Comparison of ENCODE assay signal across 19 cellular contexts in genomic region chr1:1609822-1610485, GRCh38. TPM values are rescaled to one million over a fixed set of nuclear protein-coding genes. Genes with fewer than 3 reads are reported as not detected.
DNase-seq lines count a peak whose midpoint lies in the region; ATAC-seq, FAIRE-seq and TF ChIP-seq lines count a peak whose summit lies in the region.
"Had no signal": no experiment of that assay in that cellular context is flagged by ENCODE, and none has a peak within 500 bp of the region (broad histone marks: within the 10 kb centered on the region; RNA-seq: fewer than 3 reads in every experiment).

No MANE protein-coding gene starts in this region.

- H3K4me1 ChIP-seq in breast epithelium (peaks cover 7 to 8% of the 10 kb centered on the region in 2 donors), mammary epithelial cell (ENCODE audit: insufficient read depth, low read length) (peaks cover 8% of the 10 kb centered on the region), left lung (peaks cover 20 to 37% of the 10 kb centered on the region in 2 donors), upper lobe of right lung (peaks cover 21% of the 10 kb centered on the region), HepG2 (ENCODE audit: insufficient read depth, low read length) (peaks cover 35% of the 10 kb centered on the region)

- CTCF ChIA-PET in mammary epithelial cell (lab: Charles Lee; ENCODE audit: low non-redundant PET) = no interaction called here
- CTCF ChIA-PET in HepG2 (lab: Yijun Ruan, JAX; ENCODE audit: low intra/inter-chr PET ratio, low total read pairs) = no interaction called here

- H4K20me1 ChIP-seq in mammary epithelial cell (ENCODE audit: insufficient read depth, low read length) = no peaks in the 10 kb centered on the region
- H4K20me1 ChIP-seq in HepG2 (ENCODE audit: insufficient read depth, low read length) = peaks cover 1% of the 10 kb centered on the region; the same call in 1 of the 2 replicates

- in situ Hi-C loops in mammary epithelial cell (cut with MboI; ENCODE audit: low sequenced_read_pairs in 2 of 2) (no loop called here), SK-MEL-5 (cut with HindIII; ENCODE audit: low pct_unique_long_range_greater_than_20kb, low sequenced_read_pairs) (no loop called here), HepG2 (cut with HindIII; ENCODE audit: extremely low pct_ligation_motif_present, low pct_unique_long_range_greater_than_20kb) (no loop called here)

- DNase-seq in breast epithelium (ENCODE audit: low spot score in 2 of 2) (no peak), mammary epithelial cell (no peak), SK-MEL-5 (ENCODE audit: low read depth, low spot score) (peak; percentile 35), left lung (peak; percentile 10 to 30), upper lobe of right lung (no peak), SHP77 (lab: John Stamatoyannopoulos, UW) (no peak), HepG2 (ENCODE audit: low spot score) (no peak)
- DNase-seq: GDM1, GOT3, Karpas-422, NCI-H187 treated with DMSO at 0.1 percent for 48 hours, NCI-H446, NCI-H69, PC-3, SK-N-SH had no signal

- dilution Hi-C loops in mammary epithelial cell (cut with HindIII; ENCODE audit: low sequenced_read_pairs) = loop anchor here (10.0 kb wide), 3 partner anchors 235 to 385 kb away; partner anchors contain the start of gene AURKAIP1

- peak overlapping the region; percentile 21 to 68 for H3K27ac ChIP-seq in breast epithelium
- no peak overlapping the region for H3K27ac ChIP-seq in mammary epithelial cell (ENCODE audit: insufficient read depth, low read depth, low read length)
- peak overlapping the region; percentile 68 to 85 for H3K27ac ChIP-seq in left lung
- peak overlapping the region; percentile 78 for H3K27ac ChIP-seq in upper lobe of right lung
- no peak overlapping the region for H3K27ac ChIP-seq in HepG2 (ENCODE audit: extremely low read length, insufficient read depth, low read length)
- H3K27ac ChIP-seq: 22Rv1, BLaER1 had no signal

- no peak for TF ChIP-seq POLR2A in breast epithelium (IDR thresholded peaks at IDR 0.05)
- TF ChIP-seq POLR2A in HepG2 (IDR thresholded peaks at IDR 0.05; ENCODE audit: insufficient read depth in 1 of 2, low read depth in 2 of 2, low read length in 2 of 2) = no peak

- H3K36me3 ChIP-seq in breast epithelium (no peaks in the 10 kb centered on the region), mammary epithelial cell (ENCODE audit: insufficient read depth, low read length) (no peaks in the 10 kb centered on the region), left lung (no peaks in the 10 kb centered on the region), upper lobe of right lung (no peaks in the 10 kb centered on the region), HepG2 (replicated peaks in 1 of 2; ENCODE audit: control insufficient read depth in 1 of 2, insufficient read depth in 2 of 2, low read length in 2 of 2) (no peaks in the 10 kb centered on the region)
- H3K36me3 ChIP-seq: BLaER1 had no signal

- H3K27me3 ChIP-seq in breast epithelium = no peaks in the 10 kb centered on the region
- no peaks in the 10 kb centered on the region for H3K27me3 ChIP-seq in mammary epithelial cell (ENCODE audit: insufficient read depth, low read length)
- H3K27me3 ChIP-seq in left lung = no peaks in the 10 kb centered on the region
- H3K27me3 ChIP-seq in upper lobe of right lung = no peaks in the 10 kb centered on the region
- no peaks in the 10 kb centered on the region; a peak in 3 of 5 replicates for H3K27me3 ChIP-seq in HepG2 (ENCODE audit: control insufficient read depth in 1 of 2, insufficient read depth in 2 of 2, low read length in 2 of 2)
- H3K27me3 ChIP-seq: BLaER1 had no signal

- H3K79me2 ChIP-seq in mammary epithelial cell (ENCODE audit: insufficient read depth, low read length) (peaks cover 17% of the 10 kb centered on the region), HepG2 (ENCODE audit: insufficient read depth, low read length) (peaks cover 3% of the 10 kb centered on the region)

- no peak for TF ChIP-seq RAD21 in HepG2 (CRISPR knock-in tag; IDR thresholded peaks at IDR 0.05)

- TF ChIP-seq CTCF in breast epithelium (IDR thresholded peaks at IDR 0.05) (no peak), mammary epithelial cell (conservative IDR thresholded peaks at IDR 0.05 in 1 of 2, IDR thresholded peaks at IDR 0.05 in 1 of 2; ENCODE audit: extremely low read depth in 1 of 2, insufficient read depth in 1 of 2, low read depth in 1 of 2, low read length in 2 of 2) (no peak), left lung (IDR thresholded peaks at IDR 0.05) (no peak), upper lobe of right lung (IDR thresholded peaks at IDR 0.05) (no peak), HepG2 (CRISPR knock-in tag; IDR thresholded peaks at IDR 0.05) (no peak)

- POLR2A ChIA-PET in HepG2 (lab: Yijun Ruan, JAX) = no interaction called here

- H3K4me3 ChIP-seq in breast epithelium (no peak overlapping the region), mammary epithelial cell (replicated peaks in 1 of 3; ENCODE audit: insufficient read depth in 1 of 3, low read depth in 2 of 3, low read length in 3 of 3) (no peak overlapping the region), left lung (no peak overlapping the region), upper lobe of right lung (no peak overlapping the region), HepG2 (replicated peaks in 1 of 3; ENCODE audit: insufficient read depth in 1 of 3, low read depth in 2 of 3, low read length in 3 of 3) (no peak overlapping the region)
- H3K4me3 ChIP-seq: BLaER1, GM12878 had no signal

- 84% methylated on average over 11 of the region's 12 CpGs for WGBS in mammary epithelial cell (ENCODE audit: low coverage, missing lambda C conversion rate)
- WGBS in HepG2 (ENCODE audit: low lambda C conversion rate) = 87% methylated on average over 11 of the region's 12 CpGs

- H3K9me3 ChIP-seq in breast epithelium = no peaks in the 10 kb centered on the region
- no peaks in the 10 kb centered on the region for H3K9me3 ChIP-seq in mammary epithelial cell (replicated peaks; ENCODE audit: insufficient read depth, low read length)
- no peaks in the 10 kb centered on the region for H3K9me3 ChIP-seq in left lung
- H3K9me3 ChIP-seq in upper lobe of right lung = no peaks in the 10 kb centered on the region
- no peaks in the 10 kb centered on the region for H3K9me3 ChIP-seq in HepG2 (ENCODE audit: low read length)
- H3K9me3 ChIP-seq: BLaER1, SK-N-SH had no signal

- H3K4me2 ChIP-seq in mammary epithelial cell (ENCODE audit: insufficient read depth, low read depth, low read length) (no peak overlapping the region), HepG2 (ENCODE audit: low read depth, low read length) (no peak overlapping the region)
- H3K4me2 ChIP-seq: BLaER1, SK-N-SH had no signal

- H2AFZ ChIP-seq in mammary epithelial cell (ENCODE audit: low read depth, low read length) (no peak overlapping the region), HepG2 (ENCODE audit: low read length) (no peak overlapping the region)

- no peak overlapping the region for H3K9ac ChIP-seq in mammary epithelial cell (ENCODE audit: insufficient read depth, low read length)
- H3K9ac ChIP-seq in HepG2 (ENCODE audit: insufficient read depth, low read depth, low read length) = no peak overlapping the region
- H3K9ac ChIP-seq: BLaER1, SK-N-SH had no signal

- TF ChIP-seq EP300 in HepG2 (IDR thresholded peaks at IDR 0.05; ENCODE audit: low read depth in 2 of 2, low read length in 2 of 2) = no peak
- no peak for TF ChIP-seq EP300 in HepG2 (CRISPR knock-in tag; IDR thresholded peaks at IDR 0.05; ENCODE audit: borderline replicate concordance)

- BruUV-seq in mammary epithelial cell (replicated peaks; lab: Mats Ljungman, UMichigan) (no TSS peak), HepG2 (replicated peaks; lab: Mats Ljungman, UMichigan) (no TSS peak)

- no peak for FAIRE-seq in HepG2 (lab: Jason Lieb, UNC)
- FAIRE-seq: GM12878 had no signal

- intact Hi-C loops in breast epithelium (cut with DNase I; ENCODE audit: low total_unique reads) (no loop called here), mammary epithelial cell (cut with micrococcal nuclease) (no loop called here), left lung (cut with DNase I) (no loop called here), upper lobe of right lung (cut with DNase I) (no loop called here), HepG2 (cut with micrococcal nuclease; ENCODE audit: unreplicated experiment) (loop anchor here (5.0 kb wide), 1 partner anchor 33 kb away; no protein-coding TSS in a partner anchor)

- ATAC-seq in left lung (no peak), upper lobe of right lung (no peak), HepG2 (no peak), HG02840 (IDR thresholded peaks at IDR 0.05; ENCODE audit: low FRiP score, unreplicated experiment) (no peak)
- ATAC-seq: GM12878, PC-3 had no signal

RNA-seq across cellular contexts. Expression of gene MIB2, which starts 5.3 kb away (rescaled TPM):
- 10 to 100 TPM; 32.0 to 69.5 (median 48.9) TPM for total RNA-seq in breast epithelium
- 10 to 100 TPM; 44.8 to 48.5 TPM for total RNA-seq in mammary epithelial cell
- 10.0 TPM for polyA plus RNA-seq in mammary epithelial cell
- 2.8 TPM for polyA minus RNA-seq in mammary epithelial cell
- total RNA-seq in SK-MEL-5 (2014; rRNA removed; shearing (Covaris generic)) = 17.8 and 22.7 TPM in 2 replicates
- polyA plus RNA-seq in SK-MEL-5 (2015; cell fraction: cytosol; rRNA removed) = 20.1 and 25.0 TPM in 2 replicates
- polyA plus RNA-seq in SK-MEL-5 (2015; cell fraction: nucleus; rRNA removed) = 171 and 241 TPM in 2 replicates
- total RNA-seq in left lung = 10 to 100 TPM; 55.3 to 73.5 TPM
- 88.7 TPM for total RNA-seq in upper lobe of right lung
- 10.3 and 30.4 TPM in 2 replicates for total RNA-seq in HepG2 (2016; rRNA removed; fragmentation: Illumina TruSeq; extraction: Trizol)
- total RNA-seq in HepG2 (2016; cell fraction: cytosol; rRNA removed; fragmentation: Illumina TruSeq; extraction: Trizol; ENCODE audit: low read depth) = 16.4 and 16.7 TPM in 2 replicates
- 9.2 and 32.3 TPM in 2 replicates for total RNA-seq in HepG2 (2016; cell fraction: insoluble cytoplasmic fraction; rRNA removed; fragmentation: Illumina TruSeq; extraction: Trizol)
- 20.6 and 22.6 TPM in 2 replicates for total RNA-seq in HepG2 (2016; cell fraction: membrane; rRNA removed; fragmentation: Illumina TruSeq; extraction: Trizol)
- 24.1 and 25.9 TPM in 2 replicates for total RNA-seq in HepG2 (2016; cell fraction: nucleus; rRNA removed; fragmentation: Illumina TruSeq; extraction: Trizol)
- polyA plus RNA-seq in HepG2 (2011; rRNA removed) = 19.9 and 31.3 TPM in 2 replicates
- polyA plus RNA-seq in HepG2 (2011; cell fraction: cytosol; rRNA removed) = 12.2 and 30.4 TPM in 2 replicates
- polyA plus RNA-seq in HepG2 (2011; cell fraction: nucleus; rRNA removed) = 421 and 707 TPM in 2 replicates
- polyA plus RNA-seq in HepG2 (2012) = 16.8 and 35.3 TPM in 2 replicates
- polyA plus RNA-seq in HepG2 (2016; cell fraction: cytosol; fragmentation: Illumina TruSeq; extraction: Trizol; ENCODE audit: low read depth) = 15.5 and 15.9 TPM in 2 replicates
- 9.4 and 11.7 TPM in 2 replicates for polyA plus RNA-seq in HepG2 (2016; cell fraction: insoluble cytoplasmic fraction; fragmentation: Illumina TruSeq; extraction: Trizol; ENCODE audit: low read depth)
- polyA plus RNA-seq in HepG2 (2016; cell fraction: membrane; fragmentation: Illumina TruSeq; extraction: Trizol; ENCODE audit: low read depth) = 14.1 and 15.4 TPM in 2 replicates
- 59.2 and 75.4 TPM in 2 replicates for polyA plus RNA-seq in HepG2 (2016; cell fraction: nucleus; fragmentation: Illumina TruSeq; extraction: Trizol; ENCODE audit: insufficient read depth, low read depth)
- polyA minus RNA-seq in HepG2 (2011; rRNA and poly(A)+ RNA removed; ENCODE audit: low replicate concordance) = 24.6 and 100 TPM in 2 replicates
- 27.4 and 28.8 TPM in 2 replicates for polyA minus RNA-seq in HepG2 (2011; cell fraction: cytosol; rRNA and poly(A)+ RNA removed)
- polyA minus RNA-seq in HepG2 (2011; cell fraction: nucleus; rRNA and poly(A)+ RNA removed) = 51.5 and 62.8 TPM in 2 replicates

RNA-seq across cellular contexts. Expression of gene FNDC10, which starts 10.0 kb away (rescaled TPM):
- total RNA-seq in breast epithelium (1 to 10 TPM in 1 of 3 donors, under 1 TPM in 2; 0.48 to 2.9 (median 0.98) TPM), mammary epithelial cell (10 to 100 TPM in 1 of 2 donors, 1 to 10 TPM in 1; 3.5 to 16.8 TPM), left lung (10 to 100 TPM in 1 of 2 donors, 1 to 10 TPM in 1; 7.7 to 12.2 TPM), upper lobe of right lung (7.4 TPM), HepG2 (2016; rRNA removed; fragmentation: Illumina TruSeq; extraction: Trizol) (2.0 and 2.5 TPM in 2 replicates)
- polyA plus RNA-seq in mammary epithelial cell (6.0 TPM), HepG2 (2011; rRNA removed) (2.2 and 3.1 TPM in 2 replicates)
- polyA minus RNA-seq in mammary epithelial cell = 3.7 TPM
- 6.6 and 7.1 TPM in 2 replicates for total RNA-seq in SK-MEL-5 (2014; rRNA removed; shearing (Covaris generic))
- polyA plus RNA-seq in SK-MEL-5 (2015; cell fraction: cytosol; rRNA removed) = 46.0 and 53.5 TPM in 2 replicates
- polyA plus RNA-seq in SK-MEL-5 (2015; cell fraction: nucleus; rRNA removed) = 6.6 and 7.5 TPM in 2 replicates
- total RNA-seq in HepG2 (2016; cell fraction: cytosol; rRNA removed; fragmentation: Illumina TruSeq; extraction: Trizol; ENCODE audit: low read depth) = 6.6 and 6.8 TPM in 2 replicates
- 2.4 and 2.8 TPM in 2 replicates for total RNA-seq in HepG2 (2016; cell fraction: insoluble cytoplasmic fraction; rRNA removed; fragmentation: Illumina TruSeq; extraction: Trizol)
- 10.4 and 11.3 TPM in 2 replicates for total RNA-seq in HepG2 (2016; cell fraction: membrane; rRNA removed; fragmentation: Illumina TruSeq; extraction: Trizol)
- total RNA-seq in HepG2 (2016; cell fraction: nucleus; rRNA removed; fragmentation: Illumina TruSeq; extraction: Trizol) = 1.1 and 1.3 TPM in 2 replicates
- polyA plus RNA-seq in HepG2 (2011; cell fraction: cytosol; rRNA removed) = 2.6 and 5.4 TPM in 2 replicates
- polyA plus RNA-seq in HepG2 (2011; cell fraction: nucleus; rRNA removed) = 3.9 and 4.3 TPM in 2 replicates
- 4.0 and 4.3 TPM in 2 replicates for polyA plus RNA-seq in HepG2 (2012)
- polyA plus RNA-seq in HepG2 (2016; cell fraction: cytosol; fragmentation: Illumina TruSeq; extraction: Trizol; ENCODE audit: low read depth) = 20.0 and 21.4 TPM in 2 replicates
- polyA plus RNA-seq in HepG2 (2016; cell fraction: insoluble cytoplasmic fraction; fragmentation: Illumina TruSeq; extraction: Trizol; ENCODE audit: low read depth) = 5.1 and 6.0 TPM in 2 replicates
- 21.7 and 28.5 TPM in 2 replicates for polyA plus RNA-seq in HepG2 (2016; cell fraction: membrane; fragmentation: Illumina TruSeq; extraction: Trizol; ENCODE audit: low read depth)
- polyA plus RNA-seq in HepG2 (2016; cell fraction: nucleus; fragmentation: Illumina TruSeq; extraction: Trizol; ENCODE audit: insufficient read depth, low read depth) = 4.3 and 4.8 TPM in 2 replicates
- polyA minus RNA-seq in HepG2 (2011; rRNA and poly(A)+ RNA removed; ENCODE audit: low replicate concordance) = 4.9 TPM in 1 of 2 replicates, not detected in the other
- polyA minus RNA-seq in HepG2 (2011; cell fraction: cytosol; rRNA and poly(A)+ RNA removed) = 4.0 and 4.4 TPM in 2 replicates
- 0.64 and 1.1 TPM in 2 replicates for polyA minus RNA-seq in HepG2 (2011; cell fraction: nucleus; rRNA and poly(A)+ RNA removed)

RNA-seq across cellular contexts. Expression of gene MMP23B, which starts 22.0 kb away (rescaled TPM):
- 10 to 100 TPM in 1 of 3 donors, 1 to 10 TPM in 2; 2.7 to 15.5 (median 7.5) TPM for total RNA-seq in breast epithelium
- 1 to 10 TPM; 1.0 to 2.3 TPM for total RNA-seq in mammary epithelial cell
- polyA plus RNA-seq in mammary epithelial cell = not detected
- not detected for polyA minus RNA-seq in mammary epithelial cell
- not detected in 2 replicates for total RNA-seq in SK-MEL-5 (2014; rRNA removed; shearing (Covaris generic))
- polyA plus RNA-seq in SK-MEL-5 (2015; cell fraction: cytosol; rRNA removed) = not detected in 2 replicates
- polyA plus RNA-seq in SK-MEL-5 (2015; cell fraction: nucleus; rRNA removed) = 1.0 and 11.6 TPM in 2 replicates
- total RNA-seq in left lung = 10 to 100 TPM; 43.5 to 56.7 TPM
- 40.3 TPM for total RNA-seq in upper lobe of right lung
- 0.75 and 1.0 TPM in 2 replicates for total RNA-seq in HepG2 (2016; rRNA removed; fragmentation: Illumina TruSeq; extraction: Trizol)
- 1.0 and 1.4 TPM in 2 replicates for total RNA-seq in HepG2 (2016; cell fraction: cytosol; rRNA removed; fragmentation: Illumina TruSeq; extraction: Trizol; ENCODE audit: low read depth)
- total RNA-seq in HepG2 (2016; cell fraction: insoluble cytoplasmic fraction; rRNA removed; fragmentation: Illumina TruSeq; extraction: Trizol) = 0.46 and 1.8 TPM in 2 replicates
- 1.1 and 1.5 TPM in 2 replicates for total RNA-seq in HepG2 (2016; cell fraction: membrane; rRNA removed; fragmentation: Illumina TruSeq; extraction: Trizol)
- 2.1 and 2.7 TPM in 2 replicates for total RNA-seq in HepG2 (2016; cell fraction: nucleus; rRNA removed; fragmentation: Illumina TruSeq; extraction: Trizol)
- 0.61 and 2.0 TPM in 2 replicates for polyA plus RNA-seq in HepG2 (2011; rRNA removed)
- polyA plus RNA-seq in HepG2 (2011; cell fraction: cytosol; rRNA removed) = 0.92 and 1.5 TPM in 2 replicates
- 16.7 and 18.0 TPM in 2 replicates for polyA plus RNA-seq in HepG2 (2011; cell fraction: nucleus; rRNA removed)
- 0.85 and 1.5 TPM in 2 replicates for polyA plus RNA-seq in HepG2 (2012)
- 0.46 and 1.3 TPM in 2 replicates for polyA plus RNA-seq in HepG2 (2016; cell fraction: cytosol; fragmentation: Illumina TruSeq; extraction: Trizol; ENCODE audit: low read depth)
- 0.38 and 0.46 TPM in 2 replicates for polyA plus RNA-seq in HepG2 (2016; cell fraction: insoluble cytoplasmic fraction; fragmentation: Illumina TruSeq; extraction: Trizol; ENCODE audit: low read depth)
- polyA plus RNA-seq in HepG2 (2016; cell fraction: membrane; fragmentation: Illumina TruSeq; extraction: Trizol; ENCODE audit: low read depth) = 0.78 and 1.4 TPM in 2 replicates
- 0.47 and 1.1 TPM in 2 replicates for polyA plus RNA-seq in HepG2 (2016; cell fraction: nucleus; fragmentation: Illumina TruSeq; extraction: Trizol; ENCODE audit: insufficient read depth, low read depth)
- polyA minus RNA-seq in HepG2 (2011; rRNA and poly(A)+ RNA removed; ENCODE audit: low replicate concordance) = 0.54 and 0.75 TPM in 2 replicates
- 0.79 TPM in 1 of 2 replicates, not detected in the other for polyA minus RNA-seq in HepG2 (2011; cell fraction: cytosol; rRNA and poly(A)+ RNA removed)
- polyA minus RNA-seq in HepG2 (2011; cell fraction: nucleus; rRNA and poly(A)+ RNA removed) = 0.77 and 1.4 TPM in 2 replicates

RNA-seq across cellular contexts. Expression of gene SSU72, which starts 35.3 kb away (rescaled TPM):
- total RNA-seq in breast epithelium = 100 to 1,000 TPM; 100 to 125 (median 114) TPM
- 100 to 1,000 TPM in 1 of 2 donors, 10 to 100 TPM in 1; 77.5 to 125 TPM for total RNA-seq in mammary epithelial cell
- 110 TPM for polyA plus RNA-seq in mammary epithelial cell
- polyA minus RNA-seq in mammary epithelial cell = 105 TPM
- total RNA-seq in SK-MEL-5 (2014; rRNA removed; shearing (Covaris generic)) = 56.5 TPM in 2 replicates
- polyA plus RNA-seq in SK-MEL-5 (2015; cell fraction: cytosol; rRNA removed) = 133 and 144 TPM in 2 replicates
- polyA plus RNA-seq in SK-MEL-5 (2015; cell fraction: nucleus; rRNA removed) = 72.7 and 79.6 TPM in 2 replicates
- total RNA-seq in left lung = 100 to 1,000 TPM; 120 to 141 TPM
- 125 TPM for total RNA-seq in upper lobe of right lung
- total RNA-seq in HepG2 (2016; rRNA removed; fragmentation: Illumina TruSeq; extraction: Trizol) = 63.5 and 67.1 TPM in 2 replicates
- total RNA-seq in HepG2 (2016; cell fraction: cytosol; rRNA removed; fragmentation: Illumina TruSeq; extraction: Trizol; ENCODE audit: low read depth) = 174 and 181 TPM in 2 replicates
- 55.4 and 71.0 TPM in 2 replicates for total RNA-seq in HepG2 (2016; cell fraction: insoluble cytoplasmic fraction; rRNA removed; fragmentation: Illumina TruSeq; extraction: Trizol)
- total RNA-seq in HepG2 (2016; cell fraction: membrane; rRNA removed; fragmentation: Illumina TruSeq; extraction: Trizol) = 205 and 206 TPM in 2 replicates
- total RNA-seq in HepG2 (2016; cell fraction: nucleus; rRNA removed; fragmentation: Illumina TruSeq; extraction: Trizol) = 33.8 and 37.5 TPM in 2 replicates
- polyA plus RNA-seq in HepG2 (2011; rRNA removed) = 41.7 and 42.8 TPM in 2 replicates
- 46.2 and 47.3 TPM in 2 replicates for polyA plus RNA-seq in HepG2 (2011; cell fraction: cytosol; rRNA removed)
- 54.5 and 58.4 TPM in 2 replicates for polyA plus RNA-seq in HepG2 (2011; cell fraction: nucleus; rRNA removed)
- 78.4 and 81.7 TPM in 2 replicates for polyA plus RNA-seq in HepG2 (2012)
- 402 and 408 TPM in 2 replicates for polyA plus RNA-seq in HepG2 (2016; cell fraction: cytosol; fragmentation: Illumina TruSeq; extraction: Trizol; ENCODE audit: low read depth)
- 95.7 and 105 TPM in 2 replicates for polyA plus RNA-seq in HepG2 (2016; cell fraction: insoluble cytoplasmic fraction; fragmentation: Illumina TruSeq; extraction: Trizol; ENCODE audit: low read depth)
- polyA plus RNA-seq in HepG2 (2016; cell fraction: membrane; fragmentation: Illumina TruSeq; extraction: Trizol; ENCODE audit: low read depth) = 348 and 359 TPM in 2 replicates
- polyA plus RNA-seq in HepG2 (2016; cell fraction: nucleus; fragmentation: Illumina TruSeq; extraction: Trizol; ENCODE audit: insufficient read depth, low read depth) = 88.7 and 92.0 TPM in 2 replicates
- polyA minus RNA-seq in HepG2 (2011; rRNA and poly(A)+ RNA removed; ENCODE audit: low replicate concordance) = 60.1 and 74.5 TPM in 2 replicates
- polyA minus RNA-seq in HepG2 (2011; cell fraction: cytosol; rRNA and poly(A)+ RNA removed) = 44.8 and 47.0 TPM in 2 replicates
- 35.7 and 37.5 TPM in 2 replicates for polyA minus RNA-seq in HepG2 (2011; cell fraction: nucleus; rRNA and poly(A)+ RNA removed)

RNA-seq across cellular contexts. Expression of gene CDK11B, which starts 48.9 kb away (rescaled TPM):
- total RNA-seq in breast epithelium (10 to 100 TPM; 17.4 to 30.3 (median 26.2) TPM), mammary epithelial cell (10 to 100 TPM in 1 of 2 donors, 1 to 10 TPM in 1; 5.8 to 28.1 TPM), left lung (10 to 100 TPM; 16.3 to 23.2 TPM), upper lobe of right lung (24.8 TPM), HepG2 (2016; rRNA removed; fragmentation: Illumina TruSeq; extraction: Trizol) (12.4 and 15.1 TPM in 2 replicates)
- polyA plus RNA-seq in mammary epithelial cell (3.5 TPM), HepG2 (2011; rRNA removed) (3.6 and 3.9 TPM in 2 replicates)
- 13.5 TPM for polyA minus RNA-seq in mammary epithelial cell
- 4.4 and 6.6 TPM in 2 replicates for total RNA-seq in SK-MEL-5 (2014; rRNA removed; shearing (Covaris generic))
- 12.4 and 13.7 TPM in 2 replicates for polyA plus RNA-seq in SK-MEL-5 (2015; cell fraction: cytosol; rRNA removed)
- polyA plus RNA-seq in SK-MEL-5 (2015; cell fraction: nucleus; rRNA removed) = 26.4 and 28.1 TPM in 2 replicates
- 2.3 and 3.1 TPM in 2 replicates for total RNA-seq in HepG2 (2016; cell fraction: cytosol; rRNA removed; fragmentation: Illumina TruSeq; extraction: Trizol; ENCODE audit: low read depth)
- 9.4 and 16.6 TPM in 2 replicates for total RNA-seq in HepG2 (2016; cell fraction: insoluble cytoplasmic fraction; rRNA removed; fragmentation: Illumina TruSeq; extraction: Trizol)
- total RNA-seq in HepG2 (2016; cell fraction: membrane; rRNA removed; fragmentation: Illumina TruSeq; extraction: Trizol) = 3.6 and 4.3 TPM in 2 replicates
- 11.2 TPM in 2 replicates for total RNA-seq in HepG2 (2016; cell fraction: nucleus; rRNA removed; fragmentation: Illumina TruSeq; extraction: Trizol)
- 3.1 TPM in 2 replicates for polyA plus RNA-seq in HepG2 (2011; cell fraction: cytosol; rRNA removed)
- polyA plus RNA-seq in HepG2 (2011; cell fraction: nucleus; rRNA removed) = 20.3 and 22.5 TPM in 2 replicates
- polyA plus RNA-seq in HepG2 (2012) = 15.9 and 17.5 TPM in 2 replicates
- polyA plus RNA-seq in HepG2 (2016; cell fraction: cytosol; fragmentation: Illumina TruSeq; extraction: Trizol; ENCODE audit: low read depth) = 1.4 and 2.2 TPM in 2 replicates
- 21.8 and 26.2 TPM in 2 replicates for polyA plus RNA-seq in HepG2 (2016; cell fraction: insoluble cytoplasmic fraction; fragmentation: Illumina TruSeq; extraction: Trizol; ENCODE audit: low read depth)
- 4.1 TPM in 2 replicates for polyA plus RNA-seq in HepG2 (2016; cell fraction: membrane; fragmentation: Illumina TruSeq; extraction: Trizol; ENCODE audit: low read depth)
- polyA plus RNA-seq in HepG2 (2016; cell fraction: nucleus; fragmentation: Illumina TruSeq; extraction: Trizol; ENCODE audit: insufficient read depth, low read depth) = 56.5 and 61.8 TPM in 2 replicates
- 2.6 and 3.1 TPM in 2 replicates for polyA minus RNA-seq in HepG2 (2011; rRNA and poly(A)+ RNA removed; ENCODE audit: low replicate concordance)
- 2.2 and 3.0 TPM in 2 replicates for polyA minus RNA-seq in HepG2 (2011; cell fraction: cytosol; rRNA and poly(A)+ RNA removed)
- polyA minus RNA-seq in HepG2 (2011; cell fraction: nucleus; rRNA and poly(A)+ RNA removed) = 3.1 and 3.4 TPM in 2 replicates

Comparison
In these comparisons a context has a peak if more than half of its experiments do, and no peak if none do; other contexts are left out.
1. H3K27ac ChIP-seq: peak in breast epithelium (2 of 2), left lung (2 of 2) and upper lobe of right lung (single experiment); none in mammary epithelial cell (single experiment) and HepG2 (single experiment).
2. DNase-seq: peak in SK-MEL-5 (single experiment) and left lung (2 of 2); none in breast epithelium (0 of 2), mammary epithelial cell (single experiment), upper lobe of right lung (single experiment), SHP77 (0 of 2) and HepG2 (single experiment).